Comparison of ENCODE assay signal across 1 cellular context in genomic region chr2:160918909-160919503, GRCh38.
TF ChIP-seq lines count a peak whose summit lies in the region.

No MANE protein-coding gene starts in this region.

TF ChIP-seq in HCT116, 20 proteins besides CTCF, POLR2A, EP300 and RAD21 (continued from another document):
- TF ChIP-seq YY1 (IDR thresholded peaks at IDR 0.05; ENCODE audit: extremely low read depth, insufficient replicate concordance, low read depth, low read length) (no peak), REST (IDR thresholded peaks at IDR 0.05; ENCODE audit: low read depth) (no peak), ZNF274 (IDR thresholded peaks at IDR 0.05; ENCODE audit: low read depth, low read length) (no peak), EZH2 (IDR thresholded peaks at IDR 0.05) (no peak), POLR2AphosphoS5 (IDR thresholded peaks at IDR 0.05; ENCODE audit: low read depth, low read length) (no peak), EZH2phosphoT487 (IDR thresholded peaks at IDR 0.05; ENCODE audit: borderline replicate concordance) (no peak), SRF (IDR thresholded peaks at IDR 0.05; ENCODE audit: low read depth) (no peak), FOSL1 (IDR thresholded peaks at IDR 0.05; ENCODE audit: low read depth) (no peak), ELF1 (IDR thresholded peaks at IDR 0.05; ENCODE audit: borderline replicate concordance, low read depth) (no peak), SIN3A (IDR thresholded peaks at IDR 0.05; ENCODE audit: low read depth) (no peak), MAX (IDR thresholded peaks at IDR 0.05) (no peak), CEBPB (IDR thresholded peaks at IDR 0.05; ENCODE audit: low read depth) (no peak), JUND (IDR thresholded peaks at IDR 0.05) (no peak)
TF ChIP-seq in HCT116: peak in this region for 0.
